9 cellular contexts compared by ENCODE assay signal in genomic region chr1:26290416-26291261, GRCh38. TPM values are rescaled to one million over a fixed set of nuclear protein-coding genes. Genes with fewer than 3 reads are reported as not detected.
DNase-seq lines count a peak whose midpoint lies in the region; ATAC-seq and TF ChIP-seq lines count a peak whose summit lies in the region.
"Had no signal": no experiment of that assay in that cellular context is flagged by ENCODE, and none has a peak within 500 bp of the region (broad histone marks: within the 10 kb centered on the region; RNA-seq: fewer than 3 reads in every experiment).

No MANE protein-coding gene starts in this region.

- 72 to 75% methylated on average over 8 to 17 of the region's 17 CpGs for WGBS in upper lobe of left lung, 2 donors

- H3K9me3 ChIP-seq in upper lobe of left lung = no peaks in the 10 kb centered on the region

- no peak for ATAC-seq in activated T-cell treated with anti-CD3 and anti-CD28 coated beads, Interleukin-2, amount 50 U/mL, for 72 hours (replicated peaks in 1 of 2)
- ATAC-seq in activated T-cell treated with anti-CD3 and anti-CD28 coated beads, Interleukin-2, amount 50 U/mL, for 4 hours = no peak
- peak; percentile 2 to 35 for ATAC-seq in upper lobe of left lung (ENCODE audit: low FRiP score in 2 of 2)
- ATAC-seq in left colon = no peak

- TF ChIP-seq EP300 in upper lobe of left lung (IDR thresholded peaks at IDR 0.05) = no peak

- peak overlapping the region; percentile 77 to 92 for H3K4me3 Mint-ChIP-seq in activated T-cell treated with anti-CD3 and anti-CD28 coated beads, Interleukin-2, amount 50 U/mL, for 72 hours
- H3K4me3 Mint-ChIP-seq in activated T-cell treated with anti-CD3 and anti-CD28 coated beads, Interleukin-2, amount 50 U/mL, for 4 hours = no peak overlapping the region
- H3K4me3 Mint-ChIP-seq in activated T-helper 1 cell treated with anti-CD3 and anti-CD28 coated beads, Interleukin-12 subunit alpha, Interleukin-12 subunit beta, Interleukin-2, Interleukin-4 antibody, amounts not matched to agents 30 ng/mL and 10 ng/mL and 1 ng/mL, durations not matched to agents 14 hours and 24 hours and 36 hours = no peak overlapping the region

- no peak for TF ChIP-seq CTCF in upper lobe of left lung (IDR thresholded peaks at IDR 0.05)

- no peaks in the 10 kb centered on the region for H3K27me3 Mint-ChIP-seq in activated T-cell treated with anti-CD3 and anti-CD28 coated beads, Interleukin-2, amount 50 U/mL, for 72 hours (ENCODE audit: low read depth)
- no peaks in the 10 kb centered on the region for H3K27me3 Mint-ChIP-seq in activated T-cell treated with anti-CD3 and anti-CD28 coated beads, Interleukin-2, amount 50 U/mL, for 4 hours (ENCODE audit: low read depth)
- no peaks in the 10 kb centered on the region for H3K27me3 Mint-ChIP-seq in activated T-helper 1 cell treated with anti-CD3 and anti-CD28 coated beads, Interleukin-12 subunit alpha, Interleukin-12 subunit beta, Interleukin-2, Interleukin-4 antibody, amounts not matched to agents 30 ng/mL and 10 ng/mL and 1 ng/mL, durations not matched to agents 14 hours and 24 hours and 36 hours (ENCODE audit: insufficient read depth)

- no peaks in the 10 kb centered on the region for H3K9me3 Mint-ChIP-seq in activated T-cell treated with anti-CD3 and anti-CD28 coated beads, Interleukin-2, amount 50 U/mL, for 72 hours
- H3K9me3 Mint-ChIP-seq in activated T-cell treated with anti-CD3 and anti-CD28 coated beads, Interleukin-2, amount 50 U/mL, for 4 hours = no peaks in the 10 kb centered on the region
- H3K9me3 Mint-ChIP-seq in activated T-helper 1 cell treated with anti-CD3 and anti-CD28 coated beads, Interleukin-12 subunit alpha, Interleukin-12 subunit beta, Interleukin-2, Interleukin-4 antibody, amounts not matched to agents 30 ng/mL and 10 ng/mL and 1 ng/mL, durations not matched to agents 14 hours and 24 hours and 36 hours = no peaks in the 10 kb centered on the region

- H3K36me3 Mint-ChIP-seq in activated T-cell treated with anti-CD3 and anti-CD28 coated beads, Interleukin-2, amount 50 U/mL, for 72 hours (ENCODE audit: insufficient read depth in 2 of 2) = peaks cover 0 to 3% of the 10 kb centered on the region in 2 donors
- peaks cover 4% of the 10 kb centered on the region for H3K36me3 Mint-ChIP-seq in activated T-cell treated with anti-CD3 and anti-CD28 coated beads, Interleukin-2, amount 50 U/mL, for 4 hours (ENCODE audit: insufficient read depth)
- H3K36me3 Mint-ChIP-seq in activated T-helper 1 cell treated with anti-CD3 and anti-CD28 coated beads, Interleukin-12 subunit alpha, Interleukin-12 subunit beta, Interleukin-2, Interleukin-4 antibody, amounts not matched to agents 30 ng/mL and 10 ng/mL and 1 ng/mL, durations not matched to agents 14 hours and 24 hours and 36 hours (ENCODE audit: low read depth) = peaks cover 5% of the 10 kb centered on the region

- peak overlapping the region; percentile 78 to 97 (median 84) for H3K27ac ChIP-seq in upper lobe of left lung

- no peak overlapping the region for H3K4me3 ChIP-seq in upper lobe of left lung

- H3K4me1 ChIP-seq in upper lobe of left lung = peaks cover 8 to 58% (median 49%) of the 10 kb centered on the region in 4 donors

- H3K4me1 Mint-ChIP-seq in activated T-cell treated with anti-CD3 and anti-CD28 coated beads, Interleukin-2, amount 50 U/mL, for 72 hours (ENCODE audit: low read depth) = peaks cover 67% of the 10 kb centered on the region
- peaks cover 76% of the 10 kb centered on the region for H3K4me1 Mint-ChIP-seq in activated T-cell treated with anti-CD3 and anti-CD28 coated beads, Interleukin-2, amount 50 U/mL, for 4 hours (ENCODE audit: low read depth)
- H3K4me1 Mint-ChIP-seq in activated T-helper 1 cell treated with anti-CD3 and anti-CD28 coated beads, Interleukin-12 subunit alpha, Interleukin-12 subunit beta, Interleukin-2, Interleukin-4 antibody, amounts not matched to agents 30 ng/mL and 10 ng/mL and 1 ng/mL, durations not matched to agents 14 hours and 24 hours and 36 hours (ENCODE audit: low read depth) = peaks cover 53% of the 10 kb centered on the region

- no peak for DNase-seq in activated T-cell treated with anti-CD3 and anti-CD28 coated beads, Interleukin-2, amount 50 U/mL, for 72 hours
- DNase-seq in activated T-cell treated with anti-CD3 and anti-CD28 coated beads, Interleukin-2, amount 50 U/mL, for 4 hours = no peak
- no peak for DNase-seq in activated T-helper 1 cell treated with anti-CD3 and anti-CD28 coated beads, Interleukin-12 subunit alpha, Interleukin-12 subunit beta, Interleukin-2, Interleukin-4 antibody, amounts not matched to agents 30 ng/mL and 10 ng/mL and 1 ng/mL, durations not matched to agents 14 hours and 24 hours and 36 hours (ENCODE audit: low spot score)
- peak; percentile 82 for DNase-seq in left kidney (ENCODE audit: low read depth, low spot score)
- peak; percentile 40 to 58 for DNase-seq in upper lobe of left lung
- DNase-seq in NCI-H1417 treated with DMSO at 0.1 percent for 48 hours (lab: John Stamatoyannopoulos, UW) = no peak
- DNase-seq in erythroblast (lab: John Stamatoyannopoulos, UW) = no peak
- no peak for DNase-seq in left colon
- DNase-seq: effector CD4-positive, alpha-beta T cell had no signal

- H3K27me3 ChIP-seq in upper lobe of left lung = no peaks in the 10 kb centered on the region

- TF ChIP-seq POLR2A in upper lobe of left lung (IDR thresholded peaks at IDR 0.05) = peak in 1 of 4 donors; percentile 18
- no peak for TF ChIP-seq POLR2A in erythroblast (IDR thresholded peaks at IDR 0.05; ENCODE audit: low read length)

- no peaks in the 10 kb centered on the region for H3K36me3 ChIP-seq in upper lobe of left lung

- intact Hi-C loops in activated T-helper 1 cell treated with anti-CD3 and anti-CD28 coated beads, Interleukin-12 subunit alpha, Interleukin-12 subunit beta, Interleukin-2, Interleukin-4 antibody, amounts not matched to agents 30 ng/mL and 10 ng/mL and 1 ng/mL, durations not matched to agents 14 hours and 24 hours and 36 hours (cut with micrococcal nuclease) = no loop called here
- intact Hi-C loops in left colon (cut with DNase I, micrococcal nuclease) = no loop called here

- peak overlapping the region; percentile 98 for H3K27ac Mint-ChIP-seq in activated T-cell treated with anti-CD3 and anti-CD28 coated beads, Interleukin-2, amount 50 U/mL, for 72 hours
- peak overlapping the region; percentile 97 for H3K27ac Mint-ChIP-seq in activated T-helper 1 cell treated with anti-CD3 and anti-CD28 coated beads, Interleukin-12 subunit alpha, Interleukin-12 subunit beta, Interleukin-2, Interleukin-4 antibody, amounts not matched to agents 30 ng/mL and 10 ng/mL and 1 ng/mL, durations not matched to agents 14 hours and 24 hours and 36 hours

RNA-seq across cellular contexts. Expression of gene SH3BGRL3, which starts 10.8 kb away (rescaled TPM):
- total RNA-seq in activated T-cell treated with anti-CD3 and anti-CD28 coated beads, Interleukin-2, amount 50 U/mL, for 72 hours = 100 to 1,000 TPM; 148 to 165 TPM
- total RNA-seq in activated T-cell treated with anti-CD3 and anti-CD28 coated beads, Interleukin-2, amount 50 U/mL, for 4 hours = 100 to 1,000 TPM; 324 to 352 (median 326) TPM
- 551 and 575 TPM in 2 replicates for total RNA-seq in activated T-helper 1 cell treated with anti-CD3 and anti-CD28 coated beads, Interleukin-12 subunit alpha, Interleukin-12 subunit beta, Interleukin-2, Interleukin-4 antibody, amounts not matched to agents 30 ng/mL and 10 ng/mL and 1 ng/mL, durations not matched to agents 14 hours and 24 hours and 36 hours
- 100 to 1,000 TPM in 4 of 6 donors, 10 to 100 TPM in 2; 39.1 to 271 (median 156) TPM for total RNA-seq in upper lobe of left lung
- 100 to 1,000 TPM; 401 to 409 TPM for total RNA-seq in left colon

RNA-seq across cellular contexts. Expression of gene UBXN11, which starts 15.8 kb away (rescaled TPM):
- total RNA-seq in activated T-cell treated with anti-CD3 and anti-CD28 coated beads, Interleukin-2, amount 50 U/mL, for 72 hours = 10 to 100 TPM; 19.1 to 19.3 TPM
- total RNA-seq in activated T-cell treated with anti-CD3 and anti-CD28 coated beads, Interleukin-2, amount 50 U/mL, for 4 hours = 10 to 100 TPM; 17.4 to 21.1 (median 19.9) TPM
- 14.8 and 22.1 TPM in 2 replicates for total RNA-seq in activated T-helper 1 cell treated with anti-CD3 and anti-CD28 coated beads, Interleukin-12 subunit alpha, Interleukin-12 subunit beta, Interleukin-2, Interleukin-4 antibody, amounts not matched to agents 30 ng/mL and 10 ng/mL and 1 ng/mL, durations not matched to agents 14 hours and 24 hours and 36 hours
- total RNA-seq in upper lobe of left lung = 100 to 1,000 TPM in 2 of 6 donors, 10 to 100 TPM in 4; 25.7 to 194 (median 62.5) TPM
- total RNA-seq in left colon = 10 to 100 TPM in 1 of 2 donors, 1 to 10 TPM in 1; 10.0 to 13.4 TPM

RNA-seq across cellular contexts. Expression of gene CD52, which starts 27.1 kb away (rescaled TPM):
- 100 to 1,000 TPM; 213 to 245 TPM for total RNA-seq in activated T-cell treated with anti-CD3 and anti-CD28 coated beads, Interleukin-2, amount 50 U/mL, for 72 hours
- 10 to 100 TPM; 82.3 to 99.4 (median 93.8) TPM for total RNA-seq in activated T-cell treated with anti-CD3 and anti-CD28 coated beads, Interleukin-2, amount 50 U/mL, for 4 hours
- total RNA-seq in activated T-helper 1 cell treated with anti-CD3 and anti-CD28 coated beads, Interleukin-12 subunit alpha, Interleukin-12 subunit beta, Interleukin-2, Interleukin-4 antibody, amounts not matched to agents 30 ng/mL and 10 ng/mL and 1 ng/mL, durations not matched to agents 14 hours and 24 hours and 36 hours = 394 and 411 TPM in 2 replicates
- 100 to 1,000 TPM in 5 of 6 donors, 10 to 100 TPM in 1; 74.4 to 437 (median 172) TPM for total RNA-seq in upper lobe of left lung
- 10 to 100 TPM in 1 of 2 donors, 1 to 10 TPM in 1; 5.7 to 12.9 TPM for total RNA-seq in left colon

RNA-seq across cellular contexts. Expression of gene CEP85, which starts 56.6 kb away (rescaled TPM):
- 10 to 100 TPM; 30.8 to 34.6 TPM for total RNA-seq in activated T-cell treated with anti-CD3 and anti-CD28 coated beads, Interleukin-2, amount 50 U/mL, for 72 hours
- total RNA-seq in activated T-cell treated with anti-CD3 and anti-CD28 coated beads, Interleukin-2, amount 50 U/mL, for 4 hours = 10 to 100 TPM; 25.5 to 28.7 (median 25.7) TPM
- total RNA-seq in activated T-helper 1 cell treated with anti-CD3 and anti-CD28 coated beads, Interleukin-12 subunit alpha, Interleukin-12 subunit beta, Interleukin-2, Interleukin-4 antibody, amounts not matched to agents 30 ng/mL and 10 ng/mL and 1 ng/mL, durations not matched to agents 14 hours and 24 hours and 36 hours = 37.0 and 37.1 TPM in 2 replicates
- 10 to 100 TPM; 10.1 to 16.8 (median 10.7) TPM for total RNA-seq in upper lobe of left lung
- 10 to 100 TPM; 11.4 to 16.7 TPM for total RNA-seq in left colon

Comparison
In these comparisons a context has a peak if more than half of its experiments do, and no peak if none do; other contexts are left out.
1. H3K4me3 Mint-ChIP-seq: peak in activated T-cell treated with anti-CD3 and anti-CD28 coated beads, Interleukin-2, amount 50 U/mL, for 72 hours (2 of 2); none in activated T-cell treated with anti-CD3 and anti-CD28 coated beads, Interleukin-2, amount 50 U/mL, for 4 hours (single experiment) and activated T-helper 1 cell treated with anti-CD3 and anti-CD28 coated beads, Interleukin-12 subunit alpha, Interleukin-12 subunit beta, Interleukin-2, Interleukin-4 antibody, amounts not matched to agents 30 ng/mL and 10 ng/mL and 1 ng/mL, durations not matched to agents 14 hours and 24 hours and 36 hours (single experiment).
2. ATAC-seq: peak in upper lobe of left lung (2 of 2); none in activated T-cell treated with anti-CD3 and anti-CD28 coated beads, Interleukin-2, amount 50 U/mL, for 72 hours (0 of 2), activated T-cell treated with anti-CD3 and anti-CD28 coated beads, Interleukin-2, amount 50 U/mL, for 4 hours (0 of 2) and left colon (single experiment).
3. DNase-seq: peak in left kidney (single experiment) and upper lobe of left lung (2 of 2); none in activated T-cell treated with anti-CD3 and anti-CD28 coated beads, Interleukin-2, amount 50 U/mL, for 72 hours (0 of 2), activated T-cell treated with anti-CD3 and anti-CD28 coated beads, Interleukin-2, amount 50 U/mL, for 4 hours (single experiment), activated T-helper 1 cell treated with anti-CD3 and anti-CD28 coated beads, Interleukin-12 subunit alpha, Interleukin-12 subunit beta, Interleukin-2, Interleukin-4 antibody, amounts not matched to agents 30 ng/mL and 10 ng/mL and 1 ng/mL, durations not matched to agents 14 hours and 24 hours and 36 hours (single experiment), NCI-H1417 treated with DMSO at 0.1 percent for 48 hours (single experiment), erythroblast (0 of 2) and left colon (0 of 2).
4. RNA of gene CD52, which starts 27.1 kb away (total RNA-seq): 394 to 411 TPM in activated T-helper 1 cell treated with anti-CD3 and anti-CD28 coated beads, Interleukin-12 subunit alpha, Interleukin-12 subunit beta, Interleukin-2, Interleukin-4 antibody, amounts not matched to agents 30 ng/mL and 10 ng/mL and 1 ng/mL, durations not matched to agents 14 hours and 24 hours and 36 hours, 213 to 245 TPM in activated T-cell treated with anti-CD3 and anti-CD28 coated beads, Interleukin-2, amount 50 U/mL, for 72 hours, 74.4 to 437 TPM in upper lobe of left lung and 82.3 to 99.4 TPM in activated T-cell treated with anti-CD3 and anti-CD28 coated beads, Interleukin-2, amount 50 U/mL, for 4 hours; 5.7 to 12.9 TPM in left colon; every median in the first group is over 4 times any median in the second.